11 cellular contexts compared by ENCODE assay signal in the genomic region with DNA sequence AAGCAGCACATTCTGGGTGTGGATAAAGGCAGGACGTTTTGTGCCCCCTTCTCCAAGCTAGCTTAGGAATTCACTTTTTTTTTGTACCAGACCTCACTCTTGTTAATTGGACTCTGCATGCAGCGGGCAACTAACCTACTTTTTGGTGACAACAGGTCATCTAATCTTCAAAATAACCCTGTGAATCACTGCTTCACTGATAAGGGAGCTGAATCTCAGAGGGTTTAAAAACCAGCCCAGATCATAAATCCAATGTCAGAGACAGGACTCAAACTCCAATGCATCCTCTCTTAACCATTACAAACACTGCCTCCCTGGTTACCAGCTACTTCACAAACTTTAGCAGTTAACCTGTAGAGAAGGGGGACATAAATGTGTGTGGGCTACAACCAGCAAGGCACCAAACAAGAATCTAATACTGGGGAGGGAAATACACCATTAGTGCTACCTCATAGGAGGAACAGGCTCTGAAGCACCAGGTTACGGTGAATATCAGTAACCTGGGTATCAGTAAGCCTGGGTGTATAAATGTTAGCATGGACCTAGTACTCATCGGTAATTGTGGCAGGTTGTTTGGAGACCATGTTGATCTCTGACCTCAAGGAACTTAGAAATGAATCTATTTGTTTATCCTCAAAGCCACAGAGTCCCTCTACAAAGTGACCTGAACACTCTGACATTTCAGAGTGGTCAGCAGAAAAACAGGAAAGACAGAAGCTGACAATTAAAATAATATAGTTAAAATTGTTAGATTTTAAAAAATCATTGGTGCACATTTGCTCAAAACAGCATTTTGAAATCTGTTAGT. TPM values are rescaled to one million over a fixed set of nuclear protein-coding genes. Genes with fewer than 3 reads are reported as not detected.
DNase-seq lines count a peak whose midpoint lies in the region; ATAC-seq and TF ChIP-seq lines count a peak whose summit lies in the region.
"Had no signal": no experiment of that assay in that cellular context is flagged by ENCODE, and none has a peak within 500 bp of the region (broad histone marks: within the 10 kb centered on the region; RNA-seq: fewer than 3 reads in every experiment).

No MANE protein-coding gene starts in this region.

- ATAC-seq in Right ventricle myocardium inferior (no peak), T-helper 17 cell (no peak), HG02970 (IDR thresholded peaks at IDR 0.05; ENCODE audit: low FRiP score, unreplicated experiment) (no peak), HG02840 (IDR thresholded peaks at IDR 0.05; ENCODE audit: low FRiP score, unreplicated experiment) (no peak)

- peak overlapping the region; percentile 95 for H3K4me3 Mint-ChIP-seq in T-helper 17 cell

- H3K36me3 Mint-ChIP-seq in T-helper 17 cell (ENCODE audit: low read depth) = no peaks in the 10 kb centered on the region

- TF ChIP-seq POLR2A in esophagus squamous epithelium (IDR thresholded peaks at IDR 0.05) (no peak), vagina (IDR thresholded peaks at IDR 0.05) (no peak), uterus (IDR thresholded peaks at IDR 0.05) (no peak)

- peak overlapping the region; percentile 99 for H3K27ac Mint-ChIP-seq in T-helper 17 cell

- H3K4me1 ChIP-seq in left ventricle myocardium inferior (peaks cover 58% of the 10 kb centered on the region), esophagus squamous epithelium (peaks cover 5 to 70% (median 21%) of the 10 kb centered on the region in 3 donors), vagina (peaks cover 31% of the 10 kb centered on the region), uterus (no peaks in the 10 kb centered on the region)

- WGBS in esophagus squamous epithelium, 2 donors = 69 to 72% methylated on average over 4 of the region's 4 CpGs

- peaks cover 57% of the 10 kb centered on the region for H3K4me1 Mint-ChIP-seq in T-helper 17 cell

- H3K4me3 ChIP-seq in left ventricle myocardium inferior (peak overlapping the region; percentile 92), esophagus squamous epithelium (peak overlapping the region in 3 of 4 donors; percentile 80 to 88 (median 84)), vagina (no peak overlapping the region), uterus (no peak overlapping the region)

- no peaks in the 10 kb centered on the region for H3K27me3 Mint-ChIP-seq in T-helper 17 cell

- intact Hi-C loops in left ventricle myocardium inferior (cut with micrococcal nuclease) = no loop called here
- intact Hi-C loops in Right ventricle myocardium inferior (cut with DNase I) = no loop called here
- intact Hi-C loops in esophagus squamous epithelium (cut with DNase I) = no loop called here
- intact Hi-C loops in vagina (cut with DNase I) = loop anchor here (10.0 kb wide), 1 partner anchor 48 kb away; a partner anchor contains a TSS
- intact Hi-C loops in uterus (cut with DNase I; ENCODE audit: low total_unique reads) = no loop called here

- H3K27me3 ChIP-seq in left ventricle myocardium inferior (ENCODE audit: low read depth) (no peaks in the 10 kb centered on the region), esophagus squamous epithelium (no peaks in the 10 kb centered on the region), vagina (no peaks in the 10 kb centered on the region), uterus (no peaks in the 10 kb centered on the region)

- H3K9me3 ChIP-seq in left ventricle myocardium inferior (replicated peaks) (no peaks in the 10 kb centered on the region), T-helper 17 cell (ENCODE audit: control insufficient read depth, low read length, poor library complexity, severe bottlenecking) (no peaks in the 10 kb centered on the region), esophagus squamous epithelium (no peaks in the 10 kb centered on the region), vagina (no peaks in the 10 kb centered on the region), uterus (no peaks in the 10 kb centered on the region)

- DNase-seq in left ventricle myocardium inferior (no peak), Right ventricle myocardium inferior (ENCODE audit: missing footprints) (no peak), T-helper 17 cell (no peak), esophagus squamous epithelium (lab: John Stamatoyannopoulos, UW) (no peak), vagina (ENCODE audit: extremely low spot score in 2 of 2) (no peak), uterus (no peak)
- DNase-seq: NCI-H1930, OCI-M1, T-helper 9 cell had no signal

- H3K27ac ChIP-seq in left ventricle myocardium inferior (replicated peaks) = peak overlapping the region; percentile 75
- peak overlapping the region in 2 of 4 donors; percentile 91 to 93 for H3K27ac ChIP-seq in esophagus squamous epithelium
- H3K27ac ChIP-seq in vagina = peak overlapping the region; percentile 88
- H3K27ac ChIP-seq in uterus = no peak overlapping the region

- TF ChIP-seq CTCF in left ventricle myocardium inferior (IDR thresholded peaks at IDR 0.05; ENCODE audit: borderline replicate concordance) (no peak), esophagus squamous epithelium (IDR thresholded peaks at IDR 0.05) (no peak), vagina (IDR thresholded peaks at IDR 0.05) (no peak), uterus (IDR thresholded peaks at IDR 0.05) (no peak)

- no peaks in the 10 kb centered on the region for H3K36me3 ChIP-seq in left ventricle myocardium inferior
- no peaks in the 10 kb centered on the region for H3K36me3 ChIP-seq in esophagus squamous epithelium
- no peaks in the 10 kb centered on the region for H3K36me3 ChIP-seq in vagina
- no peaks in the 10 kb centered on the region for H3K36me3 ChIP-seq in uterus

RNA-seq across cellular contexts. Expression of a gene that starts 2.6 kb away (rescaled TPM):
- total RNA-seq in left ventricle myocardium inferior (16.1 TPM), Right ventricle myocardium inferior (22.9 TPM), T-helper 17 cell (10 to 100 TPM; 38.4 to 98.7 TPM), esophagus squamous epithelium (10 to 100 TPM in 2 of 4 donors, 1 to 10 TPM in 2; 7.6 to 15.7 (median 10.4) TPM), vagina (5.9 TPM), uterus (10 to 100 TPM in 1 of 4 donors, 1 to 10 TPM in 3; 5.6 to 12.6 (median 7.7) TPM)

RNA-seq across cellular contexts. Expression of a gene that starts 14.1 kb away (rescaled TPM):
- total RNA-seq in left ventricle myocardium inferior (3.1 TPM), Right ventricle myocardium inferior (5.5 TPM), T-helper 17 cell (10 to 100 TPM in 1 of 2 donors, 1 to 10 TPM in 1; 7.1 to 18.2 TPM), esophagus squamous epithelium (10 to 100 TPM; 12.6 to 19.5 (median 12.8) TPM), vagina (32.2 TPM), uterus (10 to 100 TPM in 3 of 4 donors, 1 to 10 TPM in 1; 6.9 to 42.2 (median 22.9) TPM)

RNA-seq across cellular contexts. Expression of a gene that starts 51.5 kb away (rescaled TPM):
- 9.6 TPM for total RNA-seq in left ventricle myocardium inferior
- 9.4 TPM for total RNA-seq in Right ventricle myocardium inferior
- 10 to 100 TPM; 10.4 to 15.2 TPM for total RNA-seq in T-helper 17 cell
- total RNA-seq in esophagus squamous epithelium = 10 to 100 TPM in 3 of 4 donors, 1 to 10 TPM in 1; 9.6 to 25.1 (median 20.5) TPM
- 28.2 TPM for total RNA-seq in vagina
- 10 to 100 TPM in 3 of 4 donors, 1 to 10 TPM in 1; 2.3 to 37.7 (median 17.6) TPM for total RNA-seq in uterus

Comparison
In these comparisons a context has a peak if more than half of its experiments do, and no peak if none do; other contexts are left out.
1. H3K27ac ChIP-seq: peak in left ventricle myocardium inferior (single experiment) and vagina (single experiment); none in uterus (0 of 2).
2. H3K4me3 ChIP-seq: peak in left ventricle myocardium inferior (single experiment) and esophagus squamous epithelium (3 of 4); none in vagina (0 of 2) and uterus (0 of 2).